Comparison of ENCODE assay signal across 2 cellular contexts in genomic region chr1:115534-115933, GRCh38. TPM values are rescaled to one million over a fixed set of nuclear protein-coding genes. Genes with fewer than 3 reads are reported as not detected.
"Had no signal": no experiment of that assay in that cellular context is flagged by ENCODE, and none has a peak within 500 bp of the region (broad histone marks: within the 10 kb centered on the region; RNA-seq: fewer than 3 reads in every experiment).

No MANE protein-coding gene starts in this region.

RNA-seq across cellular contexts. Expression of gene OR4F5, which starts 50.3 kb away (rescaled TPM):
- total RNA-seq: G401, GM12878 had no signal
- polyA plus RNA-seq: GM12878 had no signal
